ENCODE assay signal across 28 cellular contexts in genomic region chr5:163731256-163731655, GRCh38.
"Had no signal": no experiment of that assay in that cellular context is flagged by ENCODE, and none has a peak within 500 bp of the region (broad histone marks: within the 10 kb centered on the region; RNA-seq: fewer than 3 reads in every experiment).

No MANE protein-coding gene starts in this region.

- H3K9me3 Mint-ChIP-seq: neural progenitor cell; stimulated activated naive CD8-positive, alpha-beta T cell treated with anti-CD3 and anti-CD28 coated beads, Interleukin-15, Interleukin-2, amounts not matched to agents 100 ng/mL and 50 ng/mL, for 24 hours had no signal

- H3K9me3 ChIP-seq: ovary, right atrium auricular region, right lobe of liver, sigmoid colon, thoracic aorta, tibial artery, transverse colon, upper lobe of right lung, uterus had no signal

- DNase-seq: naive B cell; natural killer cell; occipital lobe; ovary; posterior cingulate gyrus; retina; right lobe of liver; sigmoid colon; small intestine; stimulated activated CD4-positive, alpha-beta T cell treated with anti-CD3 and anti-CD28 coated beads, Interleukin-15, amount 100 ng/mL, for 24 hours; stimulated activated CD4-positive, alpha-beta T cell treated with anti-CD3 and anti-CD28 coated beads, Interleukin-2, amount 100 ng/mL, for 24 hours; stimulated activated CD4-positive, alpha-beta T cell treated with anti-CD3 and anti-CD28 coated beads, Interleukin-2, amount 100 ng/mL, for 48 hours; stimulated activated CD4-positive, alpha-beta T cell treated with anti-CD3 and anti-CD28 coated beads, Interleukin-4, amount 100 ng/mL, for 24 hours; stimulated activated naive B cell treated with anti-CD40 and anti-IgM and Interleukin-4, amounts not matched to agents 10 μg/mL and 1 μg/mL and 100 μg/mL, for 72 hours; stimulated activated naive CD4-positive, alpha-beta T cell treated with Interleukin-2 at 50 U/mL for 16 hours; stomach; tibial artery; transverse colon; upper lobe of right lung; uterus had no signal

- H3K27me3 Mint-ChIP-seq: progenitor cell of endocrine pancreas; stimulated activated naive CD8-positive, alpha-beta T cell treated with anti-CD3 and anti-CD28 coated beads, Interleukin-15, Interleukin-2, amounts not matched to agents 100 ng/mL and 50 ng/mL, for 24 hours had no signal

- H3K36me3 Mint-ChIP-seq: natural killer cell; neural progenitor cell; stimulated activated effector memory CD8-positive, alpha-beta T cell treated with anti-CD3 and anti-CD28 coated beads, Interleukin-12 subunit alpha, Interleukin-12 subunit beta, amount 100 ng/mL, for 72 hours had no signal

- H2AFZ ChIP-seq: neural progenitor cell, parathyroid adenoma had no signal

- H3K27ac ChIP-seq: neural progenitor cell, ovary, parathyroid adenoma, right atrium auricular region, right lobe of liver, sigmoid colon, stomach, thoracic aorta, tibial artery, transverse colon, upper lobe of right lung, uterus had no signal

- H3K4me1 ChIP-seq: neural progenitor cell, parathyroid adenoma, right atrium auricular region, right lobe of liver, sigmoid colon, stomach, tibial artery, transverse colon, upper lobe of right lung, uterus had no signal

- H3K4me3 Mint-ChIP-seq: natural killer cell; nephron; neural progenitor cell; stimulated activated effector memory CD8-positive, alpha-beta T cell treated with anti-CD3 and anti-CD28 coated beads, Interleukin-12 subunit alpha, Interleukin-12 subunit beta, amount 100 ng/mL, for 72 hours; stimulated activated naive B cell treated with anti-CD40 and anti-IgM and Interleukin-4, amounts not matched to agents 10 μg/mL and 1 μg/mL and 100 μg/mL, for 72 hours; stimulated activated naive CD8-positive, alpha-beta T cell treated with anti-CD3 and anti-CD28 coated beads, Interleukin-15, Interleukin-2, amounts not matched to agents 100 ng/mL and 50 ng/mL, for 24 hours had no signal

- H3K4me1 Mint-ChIP-seq: nephron; neural progenitor cell; stimulated activated effector memory CD8-positive, alpha-beta T cell treated with anti-CD3 and anti-CD28 coated beads, Interleukin-12 subunit alpha, Interleukin-12 subunit beta, amount 100 ng/mL, for 72 hours had no signal

- H3K27ac Mint-ChIP-seq: natural killer cell; nephron; neural progenitor cell; progenitor cell of endocrine pancreas; stimulated activated effector memory CD8-positive, alpha-beta T cell treated with anti-CD3 and anti-CD28 coated beads, Interleukin-12 subunit alpha, Interleukin-12 subunit beta, amount 100 ng/mL, for 72 hours; stimulated activated naive B cell treated with anti-CD40 and anti-IgM and Interleukin-4, amounts not matched to agents 10 μg/mL and 1 μg/mL and 100 μg/mL, for 72 hours; stimulated activated naive CD8-positive, alpha-beta T cell treated with anti-CD3 and anti-CD28 coated beads, Interleukin-15, Interleukin-2, amounts not matched to agents 100 ng/mL and 50 ng/mL, for 24 hours had no signal

- H3K27me3 ChIP-seq: neural progenitor cell, ovary, right atrium auricular region, right lobe of liver, sigmoid colon, stomach, tibial artery, transverse colon, upper lobe of right lung, uterus had no signal

- H3K4me3 ChIP-seq: neural progenitor cell, ovary, right atrium auricular region, right lobe of liver, sigmoid colon, stomach, thoracic aorta, tibial artery, transverse colon, upper lobe of right lung, uterus had no signal

- H3K79me2 ChIP-seq: parathyroid adenoma had no signal

- H3K36me3 ChIP-seq: neural progenitor cell, ovary, right atrium auricular region, right lobe of liver, sigmoid colon, stomach, thoracic aorta, tibial artery, transverse colon, upper lobe of right lung, uterus had no signal

- H3K4me2 ChIP-seq: neural progenitor cell had no signal

- ATAC-seq: natural killer cell; right lobe of liver; stimulated activated effector memory CD8-positive, alpha-beta T cell treated with anti-CD3 and anti-CD28 coated beads, Interleukin-12 subunit alpha, Interleukin-12 subunit beta, amount 100 ng/mL, for 72 hours; stimulated activated naive B cell treated with anti-CD40 and anti-IgM and Interleukin-4, amounts not matched to agents 10 μg/mL and 1 μg/mL and 100 μg/mL, for 72 hours had no signal

- H3K9ac ChIP-seq: neural progenitor cell, parathyroid adenoma had no signal
